ENCODE assay signal across 10 cellular contexts in the genomic region with DNA sequence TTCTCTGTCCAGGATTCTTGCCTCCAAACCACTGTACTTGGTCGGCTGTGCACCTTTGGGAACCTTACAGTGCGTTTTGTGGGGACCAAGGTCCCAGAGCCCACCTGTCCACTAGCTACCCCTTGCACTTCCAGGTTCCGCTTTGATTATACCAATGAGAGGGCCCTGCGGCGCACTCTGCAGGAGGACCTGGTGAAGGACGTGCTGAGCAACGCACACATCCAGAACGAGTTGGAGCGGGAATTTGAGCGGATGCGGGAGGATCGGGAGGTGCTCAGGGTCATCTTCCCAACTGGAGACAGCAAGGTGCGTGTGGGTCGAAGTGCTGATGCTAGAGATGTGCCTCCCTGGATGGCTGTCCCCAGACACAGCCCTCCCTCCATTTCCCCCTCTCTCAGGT. TPM values are rescaled to one million over a fixed set of nuclear protein-coding genes. Genes with fewer than 3 reads are reported as not detected.
DNase-seq lines count a peak whose midpoint lies in the region; ATAC-seq, FAIRE-seq and TF ChIP-seq lines count a peak whose summit lies in the region.
"Had no signal": no experiment of that assay in that cellular context is flagged by ENCODE, and none has a peak within 500 bp of the region (broad histone marks: within the 10 kb centered on the region; RNA-seq: fewer than 3 reads in every experiment).

No MANE protein-coding gene starts in this region.

- peaks cover 31% of the 10 kb centered on the region for H3K36me3 ChIP-seq in mucosa of descending colon (ENCODE audit: low read depth)

- H3K9me3 ChIP-seq in mucosa of descending colon, result no peaks in the 10 kb centered on the region

- no peak for DNase-seq in GM12891 (ENCODE audit: insufficient read length, low spot score)
- DNase-seq in UCSD-AML1 (lab: John Stamatoyannopoulos, UW; ENCODE audit: unreplicated experiment), result peak; percentile 28
- peak in 1 of 3 donors; percentile 36 for DNase-seq in mucosa of descending colon
- no peak for DNase-seq in NCI-H128 (lab: John Stamatoyannopoulos, UW; ENCODE audit: unreplicated experiment)
- DNase-seq: hippocampal formation, retina, T1000 had no signal

- ATAC-seq in mucosa of descending colon (peak; percentile 28), GM21825 (IDR thresholded peaks at IDR 0.05; ENCODE audit: unreplicated experiment) (no peak)

- H3K4me3 ChIP-seq in mucosa of descending colon, result no peak overlapping the region

- TF ChIP-seq POLR2A in GM12891 (IDR thresholded peaks at IDR 0.05; ENCODE audit: low read depth, low read length), result no peak

- peaks cover 10% of the 10 kb centered on the region for H3K4me1 ChIP-seq in mucosa of descending colon (ENCODE audit: low read depth)

- TF ChIP-seq CTCF in mucosa of descending colon (IDR thresholded peaks at IDR 0.05), result no peak

- peak; percentile 5 for FAIRE-seq in GM12891 (lab: Jason Lieb, UNC)

- intact Hi-C loops in mucosa of descending colon (cut with DNase I, micrococcal nuclease), result no loop called here

TF ChIP-seq in GM12891, 5 proteins besides CTCF, POLR2A, EP300 and RAD21:
- TF ChIP-seq SPI1 (IDR thresholded peaks at IDR 0.05; ENCODE audit: low read depth, low read length) (no peak), POLR2AphosphoS5 (IDR thresholded peaks at IDR 0.05; ENCODE audit: low read depth, low read length) (peak; percentile 40; the same call in 1 of the 2 replicates)
TF ChIP-seq in GM12891: peak in this region for 1.

RNA-seq across cellular contexts. Expression of a gene that starts 18.8 kb away (rescaled TPM):
- 59.8 TPM for polyA plus RNA-seq in GM12891 (2012; ENCODE audit: low read depth, missing spikeins)
- 100 to 1,000 TPM; 101 to 124 (median 118) TPM for total RNA-seq in mucosa of descending colon

RNA-seq across cellular contexts. Expression of a gene that starts 21.7 kb away (rescaled TPM):
- 0.08 TPM for polyA plus RNA-seq in GM12891 (2012; ENCODE audit: low read depth, missing spikeins)
- not detected for total RNA-seq in mucosa of descending colon
- total RNA-seq: temporal lobe had no signal
- polyA plus RNA-seq: adipose tissue had no signal

RNA-seq across cellular contexts. Expression of a gene that starts 23.6 kb away (rescaled TPM):
- polyA plus RNA-seq in GM12891 (2012; ENCODE audit: low read depth, missing spikeins), result 12.0 TPM
- 10 to 100 TPM; 16.6 to 93.9 (median 18.5) TPM for total RNA-seq in mucosa of descending colon

RNA-seq across cellular contexts. Expression of a gene that starts 45.9 kb away (rescaled TPM):
- polyA plus RNA-seq in GM12891 (2012; ENCODE audit: low read depth, missing spikeins), result 6.7 TPM
- 10 to 100 TPM; 11.6 to 69.4 (median 15.8) TPM for total RNA-seq in mucosa of descending colon

RNA-seq across cellular contexts. Expression of a gene that starts 55.6 kb away (rescaled TPM):
- polyA plus RNA-seq in GM12891 (2012; ENCODE audit: low read depth, missing spikeins), result 10.4 TPM
- 10 to 100 TPM; 41.0 to 74.6 (median 73.3) TPM for total RNA-seq in mucosa of descending colon
